In the genomic region with DNA sequence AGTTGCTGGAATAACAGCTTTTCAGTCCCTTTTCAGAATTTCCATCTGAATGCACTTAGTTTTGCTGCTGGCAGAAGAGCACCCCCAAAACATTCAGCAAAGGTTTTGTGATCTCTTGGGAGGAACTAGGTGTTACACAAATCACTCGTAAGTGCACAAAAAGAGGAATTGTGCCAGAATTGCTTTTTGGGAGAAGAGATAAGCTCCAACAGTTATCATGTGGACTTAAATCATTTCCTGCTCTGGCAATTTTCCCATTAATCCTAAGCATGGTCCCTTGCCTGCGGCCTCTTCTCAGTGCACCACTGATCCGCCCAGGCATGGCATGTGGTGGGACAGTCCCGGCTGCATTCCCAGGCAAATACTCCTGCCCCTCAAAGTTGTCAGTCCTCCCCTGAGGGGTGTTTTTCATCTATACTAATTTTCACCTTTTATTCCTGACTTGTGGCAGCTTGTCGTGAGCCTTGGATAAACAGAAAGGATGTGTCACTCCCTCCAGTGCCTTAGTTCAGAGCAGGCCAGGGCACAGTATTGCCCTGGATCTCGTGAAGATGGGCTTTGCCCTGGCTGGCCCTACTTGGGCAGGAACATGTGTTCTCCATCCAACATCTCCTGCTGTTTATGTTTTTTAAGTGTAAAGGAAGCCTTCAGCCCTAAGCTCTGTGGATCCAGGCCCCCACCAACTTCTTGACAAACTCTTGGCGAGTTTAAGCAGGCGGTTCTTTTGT, we compare ENCODE assay signal across 9 cellular contexts. TPM values are rescaled to one million over a fixed set of nuclear protein-coding genes. Genes with fewer than 3 reads are reported as not detected.
DNase-seq lines count a peak whose midpoint lies in the region; ATAC-seq and TF ChIP-seq lines count a peak whose summit lies in the region.
"Had no signal": no experiment of that assay in that cellular context is flagged by ENCODE, and none has a peak within 500 bp of the region (broad histone marks: within the 10 kb centered on the region; RNA-seq: fewer than 3 reads in every experiment).

No MANE protein-coding gene starts in this region.

- WGBS in mammary epithelial cell (ENCODE audit: low coverage, missing lambda C conversion rate), result 0% methylated on average over 8 of the region's 8 CpGs

- H3K4me2 ChIP-seq in mammary epithelial cell (ENCODE audit: insufficient read depth, low read depth, low read length), result peak overlapping the region; percentile 68

- no peaks in the 10 kb centered on the region for H3K9me3 Mint-ChIP-seq in activated CD4-positive, alpha-beta memory T cell treated with anti-CD3 and anti-CD28 coated beads for 36 hours
- H3K9me3 Mint-ChIP-seq in natural killer cell, result no peaks in the 10 kb centered on the region
- H3K9me3 Mint-ChIP-seq: memory B cell had no signal

- CTCF ChIA-PET in mammary epithelial cell (lab: Charles Lee; ENCODE audit: low non-redundant PET), result interaction anchor here (0.6 to 0.7 kb wide), 2 partner anchors 51 to 58 kb away, joined by 4 to 5 read pairs; no protein-coding TSS in a partner anchor
- CTCF ChIA-PET in activated CD4-positive, alpha-beta memory T cell treated with anti-CD3 and anti-CD28 coated beads for 36 hours (lab: Charles Lee), result no interaction called here

- DNase-seq in HPDE6-E6E7 (ENCODE audit: extremely low spot score) (peak; percentile 59), mammary epithelial cell (peak; percentile 99), natural killer cell (no peak)
- no peak for DNase-seq in activated CD4-positive, alpha-beta memory T cell treated with anti-CD3 and anti-CD28 coated beads for 36 hours

- H3K36me3 Mint-ChIP-seq in activated CD4-positive, alpha-beta memory T cell treated with anti-CD3 and anti-CD28 coated beads for 36 hours, result no peaks in the 10 kb centered on the region
- no peaks in the 10 kb centered on the region for H3K36me3 Mint-ChIP-seq in natural killer cell
- H3K36me3 Mint-ChIP-seq: memory B cell had no signal

- H3K27ac ChIP-seq in mammary epithelial cell (ENCODE audit: insufficient read depth, low read depth, low read length), result peak overlapping the region; percentile 90
- H3K27ac ChIP-seq in layer of hippocampus (ENCODE audit: low read depth, low read length), result peak overlapping the region; percentile 21
- peak overlapping the region; percentile 11 for H3K27ac ChIP-seq in temporal lobe (ENCODE audit: low read depth, low read length)

- peaks cover 7% of the 10 kb centered on the region for H3K36me3 ChIP-seq in mammary epithelial cell (ENCODE audit: insufficient read depth, low read length)

- no peak overlapping the region for H3K4me3 ChIP-seq in mammary epithelial cell (replicated peaks in 1 of 3; ENCODE audit: insufficient read depth in 1 of 3, low read depth in 2 of 3, low read length in 3 of 3)

- H3K27me3 ChIP-seq in mammary epithelial cell (ENCODE audit: insufficient read depth, low read length), result no peaks in the 10 kb centered on the region
- H3K27me3 ChIP-seq in layer of hippocampus (ENCODE audit: control insufficient read depth, insufficient read depth, low read length), result no peaks in the 10 kb centered on the region

- TSS peak; percentile 33 for BruUV-seq in mammary epithelial cell (replicated peaks; lab: Mats Ljungman, UMichigan)

- in situ Hi-C loops in mammary epithelial cell (cut with MboI; ENCODE audit: low sequenced_read_pairs in 2 of 2), result no loop called here

- POLR2A ChIA-PET in activated CD4-positive, alpha-beta memory T cell treated with anti-CD3 and anti-CD28 coated beads for 36 hours (lab: Charles Lee), result no interaction called here

- TF ChIP-seq CTCF in mammary epithelial cell (conservative IDR thresholded peaks at IDR 0.05 in 1 of 2, IDR thresholded peaks at IDR 0.05 in 1 of 2; ENCODE audit: extremely low read depth in 1 of 2, insufficient read depth in 1 of 2, low read depth in 1 of 2, low read length in 2 of 2) (no peak), natural killer cell (IDR thresholded peaks at IDR 0.05) (no peak)

- peak overlapping the region; percentile 61 for H3K9ac ChIP-seq in mammary epithelial cell (ENCODE audit: insufficient read depth, low read length)

- intact Hi-C loops in mammary epithelial cell (cut with micrococcal nuclease), result loop anchor here (1.0 kb wide), 1 partner anchor 10 kb away; no protein-coding TSS in a partner anchor
- intact Hi-C loops in activated CD4-positive, alpha-beta memory T cell treated with anti-CD3 and anti-CD28 coated beads for 36 hours (cut with micrococcal nuclease), result no loop called here
- intact Hi-C loops in natural killer cell (cut with micrococcal nuclease), result no loop called here

- H3K4me3 Mint-ChIP-seq in activated CD4-positive, alpha-beta memory T cell treated with anti-CD3 and anti-CD28 coated beads for 36 hours, result no peak overlapping the region
- H3K4me3 Mint-ChIP-seq in natural killer cell, result no peak overlapping the region
- H3K4me3 Mint-ChIP-seq: memory B cell had no signal

- H3K4me1 Mint-ChIP-seq in activated CD4-positive, alpha-beta memory T cell treated with anti-CD3 and anti-CD28 coated beads for 36 hours (ENCODE audit: low read depth), result no peaks in the 10 kb centered on the region
- no peaks in the 10 kb centered on the region for H3K4me1 Mint-ChIP-seq in natural killer cell
- H3K4me1 Mint-ChIP-seq: memory B cell had no signal

- peaks cover 54% of the 10 kb centered on the region for H3K4me1 ChIP-seq in mammary epithelial cell (ENCODE audit: insufficient read depth, low read length)

- no peak overlapping the region for H3K27ac Mint-ChIP-seq in activated CD4-positive, alpha-beta memory T cell treated with anti-CD3 and anti-CD28 coated beads for 36 hours
- H3K27ac Mint-ChIP-seq in natural killer cell, result no peak overlapping the region
- H3K27ac Mint-ChIP-seq: memory B cell had no signal

- H4K20me1 ChIP-seq in mammary epithelial cell (ENCODE audit: insufficient read depth, low read length), result no peaks in the 10 kb centered on the region

- peaks cover 71% of the 10 kb centered on the region for H3K79me2 ChIP-seq in mammary epithelial cell (ENCODE audit: insufficient read depth, low read length)

- no peaks in the 10 kb centered on the region for H3K9me3 ChIP-seq in mammary epithelial cell (replicated peaks; ENCODE audit: insufficient read depth, low read length)

- ATAC-seq in natural killer cell (no peak), HG02623 (IDR thresholded peaks at IDR 0.05; ENCODE audit: unreplicated experiment) (no peak), GM19324 (IDR thresholded peaks at IDR 0.05; ENCODE audit: low FRiP score, unreplicated experiment) (no peak)

- dilution Hi-C loops in mammary epithelial cell (cut with HindIII; ENCODE audit: low sequenced_read_pairs), result no loop called here

- no peak overlapping the region for H2AFZ ChIP-seq in mammary epithelial cell (ENCODE audit: low read depth, low read length)

- H3K27me3 Mint-ChIP-seq in activated CD4-positive, alpha-beta memory T cell treated with anti-CD3 and anti-CD28 coated beads for 36 hours, result no peaks in the 10 kb centered on the region
- H3K27me3 Mint-ChIP-seq in natural killer cell (ENCODE audit: low read depth in 2 of 2), result no peaks in the 10 kb centered on the region

RNA-seq across cellular contexts. Expression of a gene that starts 44.6 kb away (rescaled TPM):
- total RNA-seq in mammary epithelial cell (1 to 10 TPM; 1.8 to 3.0 TPM), temporal lobe (9.1 TPM), natural killer cell (10 to 100 TPM; 25.6 to 27.8 (median 26.9) TPM)
- polyA plus RNA-seq in mammary epithelial cell, result 1.8 TPM
- polyA minus RNA-seq in mammary epithelial cell, result 1.1 TPM
- total RNA-seq in activated CD4-positive, alpha-beta memory T cell treated with anti-CD3 and anti-CD28 coated beads for 36 hours, result 10 to 100 TPM in 1 of 2 experiments, 1 to 10 TPM in 1; 9.9 to 11.3 TPM

Comparison
In these comparisons a context has a peak if more than half of its experiments do, and no peak if none do; other contexts are left out.
1. DNase-seq: peak in HPDE6-E6E7 (single experiment) and mammary epithelial cell (single experiment); none in activated CD4-positive, alpha-beta memory T cell treated with anti-CD3 and anti-CD28 coated beads for 36 hours (single experiment) and natural killer cell (single experiment).
2. H3K27ac ChIP-seq: peak in every context shown above with its lines; median percentile 90 in mammary epithelial cell; 21 in layer of hippocampus; 11 in temporal lobe.